1 cellular context compared by ENCODE assay signal in the genomic region with DNA sequence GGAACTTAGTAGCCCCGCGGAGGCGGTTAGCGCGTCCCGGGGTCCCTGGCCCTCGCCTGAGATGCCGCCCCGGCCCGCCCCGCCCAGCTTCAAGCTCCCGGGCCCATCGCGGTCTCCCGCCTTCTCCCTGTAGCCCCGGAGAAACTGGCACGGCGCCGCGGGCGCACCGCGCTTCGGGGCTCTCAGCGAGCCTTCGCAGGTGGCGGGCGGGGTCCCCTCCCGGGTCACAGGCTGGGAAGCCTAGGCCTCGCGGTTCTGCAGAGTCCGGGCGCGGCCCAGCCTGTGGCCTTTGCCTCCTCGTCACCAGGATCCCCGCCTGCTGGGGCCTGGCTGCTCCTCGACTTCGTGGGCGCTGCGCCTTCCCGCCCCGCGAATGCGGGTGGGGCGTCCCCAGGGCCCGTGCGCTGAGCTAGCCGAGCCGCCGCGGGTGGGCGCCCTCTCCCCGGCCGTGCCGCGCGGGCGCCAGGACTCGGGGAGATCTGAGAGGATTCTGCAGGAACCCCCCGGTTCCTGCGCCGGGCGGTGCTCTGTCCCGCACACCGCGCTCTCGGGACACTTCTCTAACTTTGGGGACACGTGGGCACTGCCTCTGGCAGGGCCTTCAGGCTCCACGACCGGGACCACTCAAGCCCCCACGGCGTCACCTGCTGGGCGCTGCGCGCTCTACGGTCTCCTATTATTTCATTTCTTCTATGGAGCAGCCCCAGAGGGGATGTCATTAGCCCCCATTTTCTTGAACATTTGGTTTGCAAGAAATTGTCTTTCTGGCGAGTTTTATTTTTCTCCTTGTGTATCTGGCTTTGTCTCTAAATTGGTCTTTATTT.
TF ChIP-seq lines count a peak whose summit lies in the region.

No MANE protein-coding gene starts in this region.

TF ChIP-seq in K562, 482 proteins besides CTCF, POLR2A, EP300 and RAD21 (continued from another document and continues in another):
- TF ChIP-seq SAFB (IDR thresholded peaks at IDR 0.05; ENCODE audit: borderline replicate concordance, low read depth, low read length) (peak; percentile 98), MAFK (IDR thresholded peaks at IDR 0.05; ENCODE audit: low read length) (no peak), TCF7 (IDR thresholded peaks at IDR 0.05; ENCODE audit: borderline replicate concordance) (no peak), MEF2D (tag; conservative IDR thresholded peaks at IDR 0.05; ENCODE audit: low read depth) (no peak), NCOA4 (IDR thresholded peaks at IDR 0.05; ENCODE audit: partially characterized antibody) (no peak), ARHGAP35 (IDR thresholded peaks at IDR 0.05; ENCODE audit: partially characterized antibody) (no peak), ZEB2 (IDR thresholded peaks at IDR 0.05) (no peak), L3MBTL2 (IDR thresholded peaks at IDR 0.05) (peak; percentile 92), SMAD2 (IDR thresholded peaks at IDR 0.05; ENCODE audit: low read depth, low read length) (no peak), FOXM1 (IDR thresholded peaks at IDR 0.05; ENCODE audit: low read depth) (no peak), FOXM1 (CRISPR knock-in tag; IDR thresholded peaks at IDR 0.05; ENCODE audit: low read depth) (no peak), HNRNPUL1 (IDR thresholded peaks at IDR 0.05; ENCODE audit: low read length) (no peak), RFX1 (IDR thresholded peaks at IDR 0.05) (no peak), FOXK1 (CRISPR knock-in tag; IDR thresholded peaks at IDR 0.05; ENCODE audit: borderline replicate concordance) (0 out of 2 replicates have a peak, but pooled peaks have one; percentile 27), ZNF780A (CRISPR knock-in tag; IDR thresholded peaks at IDR 0.05) (no peak), MAFF (IDR thresholded peaks at IDR 0.05; ENCODE audit: low read length) (no peak), NBN (IDR thresholded peaks at IDR 0.05; ENCODE audit: low read depth) (no peak), BMI1 (IDR thresholded peaks at IDR 0.05; ENCODE audit: low read length) (no peak), FOXP1 (CRISPR knock-in tag; IDR thresholded peaks at IDR 0.05) (no peak), RCOR1 (IDR thresholded peaks at IDR 0.05; ENCODE audit: borderline replicate concordance in 1 of 2, low read depth in 2 of 2, low read length in 2 of 2) (no peak), HOXB6 (CRISPR knock-in tag; IDR thresholded peaks at IDR 0.05; ENCODE audit: borderline replicate concordance) (no peak), ZNF184 (CRISPR knock-in tag; IDR thresholded peaks at IDR 0.05) (no peak), XRCC4 (IDR thresholded peaks at IDR 0.05; ENCODE audit: extremely low read depth, insufficient read depth, insufficient read length) (no peak), EWSR1 (IDR thresholded peaks at IDR 0.05; ENCODE audit: borderline replicate concordance, low read depth, partially characterized antibody) (no peak), THRAP3 (IDR thresholded peaks at IDR 0.05; ENCODE audit: borderline replicate concordance) (no peak), ZNF324 (CRISPR knock-in tag; IDR thresholded peaks at IDR 0.05) (no peak), RB1 (IDR thresholded peaks at IDR 0.05; ENCODE audit: low read depth) (peak; percentile 47; the same call in 1 of the 2 replicates), ZNF507 (tag; conservative IDR thresholded peaks at IDR 0.05) (no peak), MYC (IDR thresholded peaks at IDR 0.05; ENCODE audit: low read depth, low read length) (peak; percentile 80), MYC (CRISPR knock-in tag; IDR thresholded peaks at IDR 0.05; ENCODE audit: borderline replicate concordance, low read depth) (no peak), JUNB (CRISPR knock-in tag; conservative IDR thresholded peaks at IDR 0.05) (no peak), ELF4 (CRISPR knock-in tag; IDR thresholded peaks at IDR 0.05) (no peak), JUND (IDR thresholded peaks at IDR 0.05; ENCODE audit: borderline replicate concordance, low read depth, low read length) (no peak), JUND (tag; IDR thresholded peaks at IDR 0.05; ENCODE audit: borderline replicate concordance, low read depth, low read length) (no peak), ZNF77 (CRISPR knock-in tag; IDR thresholded peaks at IDR 0.05) (no peak), ETV5 (CRISPR knock-in tag; IDR thresholded peaks at IDR 0.05; ENCODE audit: low read depth) (no peak), KDM5B (IDR thresholded peaks at IDR 0.05; ENCODE audit: insufficient replicate concordance, low read depth, low read length) (peak; percentile 53), ZKSCAN8 (CRISPR knock-in tag; IDR thresholded peaks at IDR 0.05) (no peak), ZNF347 (CRISPR knock-in tag; IDR thresholded peaks at IDR 0.05; ENCODE audit: low read depth) (no peak), YBX1 (IDR thresholded peaks at IDR 0.05) (no peak)
- TF ChIP-seq, protein P1, sequence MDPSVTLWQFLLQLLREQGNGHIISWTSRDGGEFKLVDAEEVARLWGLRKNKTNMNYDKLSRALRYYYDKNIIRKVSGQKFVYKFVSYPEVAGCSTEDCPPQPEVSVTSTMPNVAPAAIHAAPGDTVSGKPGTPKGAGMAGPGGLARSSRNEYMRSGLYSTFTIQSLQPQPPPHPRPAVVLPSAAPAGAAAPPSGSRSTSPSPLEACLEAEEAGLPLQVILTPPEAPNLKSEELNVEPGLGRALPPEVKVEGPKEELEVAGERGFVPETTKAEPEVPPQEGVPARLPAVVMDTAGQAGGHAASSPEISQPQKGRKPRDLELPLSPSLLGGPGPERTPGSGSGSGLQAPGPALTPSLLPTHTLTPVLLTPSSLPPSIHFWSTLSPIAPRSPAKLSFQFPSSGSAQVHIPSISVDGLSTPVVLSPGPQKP (CRISPR knock-in tag; IDR thresholded peaks at IDR 0.05), result no peak
- TF ChIP-seq, protein P2, sequence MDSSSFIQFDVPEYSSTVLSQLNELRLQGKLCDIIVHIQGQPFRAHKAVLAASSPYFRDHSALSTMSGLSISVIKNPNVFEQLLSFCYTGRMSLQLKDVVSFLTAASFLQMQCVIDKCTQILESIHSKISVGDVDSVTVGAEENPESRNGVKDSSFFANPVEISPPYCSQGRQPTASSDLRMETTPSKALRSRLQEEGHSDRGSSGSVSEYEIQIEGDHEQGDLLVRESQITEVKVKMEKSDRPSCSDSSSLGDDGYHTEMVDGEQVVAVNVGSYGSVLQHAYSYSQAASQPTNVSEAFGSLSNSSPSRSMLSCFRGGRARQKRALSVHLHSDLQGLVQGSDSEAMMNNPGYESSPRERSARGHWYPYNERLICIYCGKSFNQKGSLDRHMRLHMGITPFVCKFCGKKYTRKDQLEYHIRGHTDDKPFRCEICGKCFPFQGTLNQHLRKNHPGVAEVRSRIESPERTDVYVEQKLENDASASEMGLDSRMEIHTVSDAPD (CRISPR knock-in tag; IDR thresholded peaks at IDR 0.05), result no peak
- TF ChIP-seq, protein P3, sequence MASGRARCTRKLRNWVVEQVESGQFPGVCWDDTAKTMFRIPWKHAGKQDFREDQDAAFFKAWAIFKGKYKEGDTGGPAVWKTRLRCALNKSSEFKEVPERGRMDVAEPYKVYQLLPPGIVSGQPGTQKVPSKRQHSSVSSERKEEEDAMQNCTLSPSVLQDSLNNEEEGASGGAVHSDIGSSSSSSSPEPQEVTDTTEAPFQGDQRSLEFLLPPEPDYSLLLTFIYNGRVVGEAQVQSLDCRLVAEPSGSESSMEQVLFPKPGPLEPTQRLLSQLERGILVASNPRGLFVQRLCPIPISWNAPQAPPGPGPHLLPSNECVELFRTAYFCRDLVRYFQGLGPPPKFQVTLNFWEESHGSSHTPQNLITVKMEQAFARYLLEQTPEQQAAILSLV (tag; IDR thresholded peaks at IDR 0.05), result no peak
- TF ChIP-seq, protein P4, sequence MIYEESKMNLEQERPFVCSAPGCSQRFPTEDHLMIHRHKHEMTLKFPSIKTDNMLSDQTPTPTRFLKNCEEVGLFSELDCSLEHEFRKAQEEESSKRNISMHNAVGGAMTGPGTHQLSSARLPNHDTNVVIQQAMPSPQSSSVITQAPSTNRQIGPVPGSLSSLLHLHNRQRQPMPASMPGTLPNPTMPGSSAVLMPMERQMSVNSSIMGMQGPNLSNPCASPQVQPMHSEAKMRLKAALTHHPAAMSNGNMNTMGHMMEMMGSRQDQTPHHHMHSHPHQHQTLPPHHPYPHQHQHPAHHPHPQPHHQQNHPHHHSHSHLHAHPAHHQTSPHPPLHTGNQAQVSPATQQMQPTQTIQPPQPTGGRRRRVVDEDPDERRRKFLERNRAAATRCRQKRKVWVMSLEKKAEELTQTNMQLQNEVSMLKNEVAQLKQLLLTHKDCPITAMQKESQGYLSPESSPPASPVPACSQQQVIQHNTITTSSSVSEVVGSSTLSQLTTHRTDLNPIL (CRISPR knock-in tag; IDR thresholded peaks at IDR 0.05), result no peak
- TF ChIP-seq, protein P5, sequence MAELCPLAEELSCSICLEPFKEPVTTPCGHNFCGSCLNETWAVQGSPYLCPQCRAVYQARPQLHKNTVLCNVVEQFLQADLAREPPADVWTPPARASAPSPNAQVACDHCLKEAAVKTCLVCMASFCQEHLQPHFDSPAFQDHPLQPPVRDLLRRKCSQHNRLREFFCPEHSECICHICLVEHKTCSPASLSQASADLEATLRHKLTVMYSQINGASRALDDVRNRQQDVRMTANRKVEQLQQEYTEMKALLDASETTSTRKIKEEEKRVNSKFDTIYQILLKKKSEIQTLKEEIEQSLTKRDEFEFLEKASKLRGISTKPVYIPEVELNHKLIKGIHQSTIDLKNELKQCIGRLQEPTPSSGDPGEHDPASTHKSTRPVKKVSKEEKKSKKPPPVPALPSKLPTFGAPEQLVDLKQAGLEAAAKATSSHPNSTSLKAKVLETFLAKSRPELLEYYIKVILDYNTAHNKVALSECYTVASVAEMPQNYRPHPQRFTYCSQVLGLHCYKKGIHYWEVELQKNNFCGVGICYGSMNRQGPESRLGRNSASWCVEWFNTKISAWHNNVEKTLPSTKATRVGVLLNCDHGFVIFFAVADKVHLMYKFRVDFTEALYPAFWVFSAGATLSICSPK (IDR thresholded peaks at IDR 0.05; ENCODE audit: borderline replicate concordance), result no peak
- TF ChIP-seq, protein P6, sequence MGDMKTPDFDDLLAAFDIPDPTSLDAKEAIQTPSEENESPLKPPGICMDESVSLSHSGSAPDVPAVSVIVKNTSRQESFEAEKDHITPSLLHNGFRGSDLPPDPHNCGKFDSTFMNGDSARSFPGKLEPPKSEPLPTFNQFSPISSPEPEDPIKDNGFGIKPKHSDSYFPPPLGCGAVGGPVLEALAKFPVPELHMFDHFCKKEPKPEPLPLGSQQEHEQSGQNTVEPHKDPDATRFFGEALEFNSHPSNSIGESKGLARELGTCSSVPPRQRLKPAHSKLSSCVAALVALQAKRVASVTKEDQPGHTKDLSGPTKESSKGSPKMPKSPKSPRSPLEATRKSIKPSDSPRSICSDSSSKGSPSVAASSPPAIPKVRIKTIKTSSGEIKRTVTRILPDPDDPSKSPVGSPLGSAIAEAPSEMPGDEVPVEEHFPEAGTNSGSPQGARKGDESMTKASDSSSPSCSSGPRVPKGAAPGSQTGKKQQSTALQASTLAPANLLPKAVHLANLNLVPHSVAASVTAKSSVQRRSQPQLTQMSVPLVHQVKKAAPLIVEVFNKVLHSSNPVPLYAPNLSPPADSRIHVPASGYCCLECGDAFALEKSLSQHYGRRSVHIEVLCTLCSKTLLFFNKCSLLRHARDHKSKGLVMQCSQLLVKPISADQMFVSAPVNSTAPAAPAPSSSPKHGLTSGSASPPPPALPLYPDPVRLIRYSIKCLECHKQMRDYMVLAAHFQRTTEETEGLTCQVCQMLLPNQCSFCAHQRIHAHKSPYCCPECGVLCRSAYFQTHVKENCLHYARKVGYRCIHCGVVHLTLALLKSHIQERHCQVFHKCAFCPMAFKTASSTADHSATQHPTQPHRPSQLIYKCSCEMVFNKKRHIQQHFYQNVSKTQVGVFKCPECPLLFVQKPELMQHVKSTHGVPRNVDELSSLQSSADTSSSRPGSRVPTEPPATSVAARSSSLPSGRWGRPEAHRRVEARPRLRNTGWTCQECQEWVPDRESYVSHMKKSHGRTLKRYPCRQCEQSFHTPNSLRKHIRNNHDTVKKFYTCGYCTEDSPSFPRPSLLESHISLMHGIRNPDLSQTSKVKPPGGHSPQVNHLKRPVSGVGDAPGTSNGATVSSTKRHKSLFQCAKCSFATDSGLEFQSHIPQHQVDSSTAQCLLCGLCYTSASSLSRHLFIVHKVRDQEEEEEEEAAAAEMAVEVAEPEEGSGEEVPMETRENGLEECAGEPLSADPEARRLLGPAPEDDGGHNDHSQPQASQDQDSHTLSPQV (IDR thresholded peaks at IDR 0.05), result peak; percentile 77
- TF ChIP-seq, protein P7, sequence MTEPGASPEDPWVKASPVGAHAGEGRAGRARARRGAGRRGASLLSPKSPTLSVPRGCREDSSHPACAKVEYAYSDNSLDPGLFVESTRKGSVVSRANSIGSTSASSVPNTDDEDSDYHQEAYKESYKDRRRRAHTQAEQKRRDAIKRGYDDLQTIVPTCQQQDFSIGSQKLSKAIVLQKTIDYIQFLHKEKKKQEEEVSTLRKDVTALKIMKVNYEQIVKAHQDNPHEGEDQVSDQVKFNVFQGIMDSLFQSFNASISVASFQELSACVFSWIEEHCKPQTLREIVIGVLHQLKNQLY (CRISPR knock-in tag; conservative IDR thresholded peaks at IDR 0.05), result no peak
- TF ChIP-seq, protein P8, sequence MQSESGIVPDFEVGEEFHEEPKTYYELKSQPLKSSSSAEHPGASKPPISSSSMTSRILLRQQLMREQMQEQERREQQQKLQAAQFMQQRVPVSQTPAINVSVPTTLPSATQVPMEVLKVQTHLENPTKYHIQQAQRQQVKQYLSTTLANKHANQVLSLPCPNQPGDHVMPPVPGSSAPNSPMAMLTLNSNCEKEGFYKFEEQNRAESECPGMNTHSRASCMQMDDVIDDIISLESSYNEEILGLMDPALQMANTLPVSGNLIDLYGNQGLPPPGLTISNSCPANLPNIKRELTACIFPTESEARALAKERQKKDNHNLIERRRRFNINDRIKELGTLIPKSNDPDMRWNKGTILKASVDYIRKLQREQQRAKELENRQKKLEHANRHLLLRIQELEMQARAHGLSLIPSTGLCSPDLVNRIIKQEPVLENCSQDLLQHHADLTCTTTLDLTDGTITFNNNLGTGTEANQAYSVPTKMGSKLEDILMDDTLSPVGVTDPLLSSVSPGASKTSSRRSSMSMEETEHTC (IDR thresholded peaks at IDR 0.05), result no peak
- TF ChIP-seq, protein P9, sequence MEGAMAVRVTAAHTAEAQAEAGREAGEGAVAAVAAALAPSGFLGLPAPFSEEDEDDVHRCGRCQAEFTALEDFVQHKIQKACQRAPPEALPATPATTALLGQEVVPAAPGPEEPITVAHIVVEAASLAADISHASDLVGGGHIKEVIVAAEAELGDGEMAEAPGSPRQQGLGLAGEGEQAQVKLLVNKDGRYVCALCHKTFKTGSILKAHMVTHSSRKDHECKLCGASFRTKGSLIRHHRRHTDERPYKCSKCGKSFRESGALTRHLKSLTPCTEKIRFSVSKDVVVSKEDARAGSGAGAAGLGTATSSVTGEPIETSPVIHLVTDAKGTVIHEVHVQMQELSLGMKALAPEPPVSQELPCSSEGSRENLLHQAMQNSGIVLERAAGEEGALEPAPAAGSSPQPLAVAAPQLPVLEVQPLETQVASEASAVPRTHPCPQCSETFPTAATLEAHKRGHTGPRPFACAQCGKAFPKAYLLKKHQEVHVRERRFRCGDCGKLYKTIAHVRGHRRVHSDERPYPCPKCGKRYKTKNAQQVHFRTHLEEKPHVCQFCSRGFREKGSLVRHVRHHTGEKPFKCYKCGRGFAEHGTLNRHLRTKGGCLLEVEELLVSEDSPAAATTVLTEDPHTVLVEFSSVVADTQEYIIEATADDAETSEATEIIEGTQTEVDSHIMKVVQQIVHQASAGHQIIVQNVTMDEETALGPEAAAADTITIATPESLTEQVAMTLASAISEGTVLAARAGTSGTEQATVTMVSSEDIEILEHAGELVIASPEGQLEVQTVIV (CRISPR knock-in tag; IDR thresholded peaks at IDR 0.05; ENCODE audit: borderline replicate concordance), result no peak
